Comparison of ENCODE assay signal across 1 cellular context in the genomic region with DNA sequence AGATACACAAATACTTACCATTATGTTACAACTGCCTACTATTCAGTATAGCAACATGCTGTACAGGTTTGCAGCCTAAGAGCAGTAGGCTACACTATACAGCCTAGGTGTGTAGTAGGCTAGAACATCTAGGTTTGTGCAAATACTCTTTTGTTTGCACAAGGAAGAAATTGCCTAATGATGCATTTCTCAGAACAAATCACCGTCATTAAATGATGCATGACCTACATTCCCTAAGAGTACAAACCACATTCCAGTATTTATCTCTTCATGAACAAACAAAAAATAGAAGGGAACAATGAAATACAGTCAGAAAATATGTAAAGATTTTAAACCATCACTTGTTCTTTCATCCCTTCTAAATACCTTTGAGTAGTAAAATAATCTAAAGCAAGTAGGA.
TF ChIP-seq lines count a peak whose summit lies in the region.

No MANE protein-coding gene starts in this region.

TF ChIP-seq in IMR-90, 13 proteins besides CTCF, POLR2A, EP300 and RAD21:
- TF ChIP-seq MAZ (IDR thresholded peaks at IDR 0.05; ENCODE audit: borderline replicate concordance, low read depth, low read length) = no peak
- no peak for TF ChIP-seq FOS (IDR thresholded peaks at IDR 0.05; ENCODE audit: low read depth, low read length)
- TF ChIP-seq, protein P1, sequence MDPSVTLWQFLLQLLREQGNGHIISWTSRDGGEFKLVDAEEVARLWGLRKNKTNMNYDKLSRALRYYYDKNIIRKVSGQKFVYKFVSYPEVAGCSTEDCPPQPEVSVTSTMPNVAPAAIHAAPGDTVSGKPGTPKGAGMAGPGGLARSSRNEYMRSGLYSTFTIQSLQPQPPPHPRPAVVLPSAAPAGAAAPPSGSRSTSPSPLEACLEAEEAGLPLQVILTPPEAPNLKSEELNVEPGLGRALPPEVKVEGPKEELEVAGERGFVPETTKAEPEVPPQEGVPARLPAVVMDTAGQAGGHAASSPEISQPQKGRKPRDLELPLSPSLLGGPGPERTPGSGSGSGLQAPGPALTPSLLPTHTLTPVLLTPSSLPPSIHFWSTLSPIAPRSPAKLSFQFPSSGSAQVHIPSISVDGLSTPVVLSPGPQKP (IDR thresholded peaks at IDR 0.05; ENCODE audit: borderline replicate concordance, low read depth, low read length) = no peak
- TF ChIP-seq SMC3 (IDR thresholded peaks at IDR 0.05; ENCODE audit: low read depth, low read length) = no peak
- TF ChIP-seq NFE2L2 (IDR thresholded peaks at IDR 0.05; ENCODE audit: low read depth, low read length) = no peak
- TF ChIP-seq, protein P2, sequence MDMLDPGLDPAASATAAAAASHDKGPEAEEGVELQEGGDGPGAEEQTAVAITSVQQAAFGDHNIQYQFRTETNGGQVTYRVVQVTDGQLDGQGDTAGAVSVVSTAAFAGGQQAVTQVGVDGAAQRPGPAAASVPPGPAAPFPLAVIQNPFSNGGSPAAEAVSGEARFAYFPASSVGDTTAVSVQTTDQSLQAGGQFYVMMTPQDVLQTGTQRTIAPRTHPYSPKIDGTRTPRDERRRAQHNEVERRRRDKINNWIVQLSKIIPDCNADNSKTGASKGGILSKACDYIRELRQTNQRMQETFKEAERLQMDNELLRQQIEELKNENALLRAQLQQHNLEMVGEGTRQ (IDR thresholded peaks at IDR 0.05; ENCODE audit: low read depth, low read length) = no peak
- TF ChIP-seq RFX5 (IDR thresholded peaks at IDR 0.05; ENCODE audit: low read depth, low read length) = no peak
- TF ChIP-seq CEBPB (IDR thresholded peaks at IDR 0.05; ENCODE audit: low read depth, low read length) = no peak
- TF ChIP-seq MXI1 (IDR thresholded peaks at IDR 0.05; ENCODE audit: borderline replicate concordance, low read depth, low read length) = no peak
- no peak for TF ChIP-seq MAFK (IDR thresholded peaks at IDR 0.05; ENCODE audit: low read depth, low read length)
- TF ChIP-seq CHD1 (IDR thresholded peaks at IDR 0.05; ENCODE audit: low read depth, low read length) = no peak
- no peak for TF ChIP-seq BHLHE40 (IDR thresholded peaks at IDR 0.05; ENCODE audit: low read depth, low read length)
- TF ChIP-seq RCOR1 (IDR thresholded peaks at IDR 0.05; ENCODE audit: insufficient replicate concordance, low read length) = no peak
TF ChIP-seq in IMR-90: peak in this region for 0.
